Comparison of ENCODE assay signal across 36 cellular contexts in the genomic region with DNA sequence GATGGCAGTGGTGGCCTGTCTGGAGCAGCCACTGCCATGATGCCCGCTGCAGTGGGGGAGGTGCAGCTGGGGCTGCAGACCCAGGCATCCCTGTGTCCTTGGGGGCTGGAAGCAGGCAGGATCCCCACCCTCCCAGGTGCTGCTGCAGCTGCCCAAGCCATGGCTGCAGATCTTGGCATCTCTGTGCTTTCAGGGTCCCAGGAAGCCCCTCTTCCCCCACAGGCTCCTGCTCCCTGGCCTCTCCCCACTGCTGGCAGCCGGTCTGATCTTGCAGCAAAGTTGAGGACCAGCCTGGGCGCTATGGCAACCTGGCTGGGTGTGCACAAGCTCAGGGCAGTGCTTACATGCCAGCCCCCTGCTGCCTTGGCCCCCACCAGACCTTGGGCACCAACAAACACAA.
"Had no signal": no experiment of that assay in that cellular context is flagged by ENCODE, and none has a peak within 500 bp of the region (broad histone marks: within the 10 kb centered on the region; RNA-seq: fewer than 3 reads in every experiment).

No MANE protein-coding gene starts in this region.

- ATAC-seq: activated CD4-positive, alpha-beta T cell treated with anti-CD3 and anti-CD28 coated beads for 36 hours; activated CD8-positive, alpha-beta memory T cell treated with anti-CD3 and anti-CD28 coated beads, Interleukin-2, amount 10 ng/mL, durations not matched to agents 7 days and 5 days; activated CD8-positive, alpha-beta T cell treated with anti-CD3 and anti-CD28 coated beads, Interleukin-2, amount 10 ng/mL, durations not matched to agents 7 days and 5 days; activated naive CD8-positive, alpha-beta T cell treated with anti-CD3 and anti-CD28 coated beads, Interleukin-2, amount 50 U/mL, for 24 hours had no signal

- H3K27ac Mint-ChIP-seq: activated B cell treated with CpG ODN at 0.5 μM for 24 hours; activated CD4-positive, alpha-beta memory T cell treated with anti-CD3 and anti-CD28 coated beads, Interleukin-2, amount 10 ng/mL, durations not matched to agents 7 days and 5 days; activated CD4-positive, alpha-beta T cell treated with anti-CD3 and anti-CD28 coated beads for 36 hours; activated CD4-positive, alpha-beta T cell treated with anti-CD3 and anti-CD28 coated beads, Interleukin-2, amount 10 ng/mL, durations not matched to agents 7 days and 5 days; activated CD8-positive, alpha-beta memory T cell treated with anti-CD3 and anti-CD28 coated beads, Interleukin-2, amount 10 ng/mL, durations not matched to agents 7 days and 5 days; activated CD8-positive, alpha-beta T cell treated with anti-CD3 and anti-CD28 coated beads, Interleukin-2, amount 10 ng/mL, durations not matched to agents 7 days and 5 days; activated naive CD4-positive, alpha-beta T cell treated with anti-CD3 and anti-CD28 coated beads, Interleukin-2, amount 10 ng/mL, durations not matched to agents 7 days and 5 days; activated naive CD4-positive, alpha-beta T cell treated with anti-CD3 and anti-CD28 coated beads, Interleukin-2, amount 50 U/mL, for 24 hours; activated naive CD8-positive, alpha-beta T cell; activated naive CD8-positive, alpha-beta T cell treated with anti-CD3 and anti-CD28 coated beads, Interleukin-2, amount 10 ng/mL, durations not matched to agents 7 days and 5 days; activated naive CD8-positive, alpha-beta T cell treated with anti-CD3 and anti-CD28 coated beads, Interleukin-2, amount 50 U/mL, for 24 hours; activated T-cell treated with anti-CD3 and anti-CD28 coated beads, Interleukin-2, amount 50 U/mL, for 24 hours; activated T-helper 2 cell treated with anti-CD3 and anti-CD28 coated beads, Interferon-gamma antibody, Interleukin-2, Interleukin-4, amounts not matched to agents 10 μg/mL and 5 μg/mL and 100 μg/mL, durations not matched to agents 14 hours and 24 hours and 36 hours; brain; T-helper 2 cell treated with Interferon-gamma antibody and Interleukin-4, amounts not matched to agents 5 μg/mL and 100 μg/mL, for 36 hours had no signal

- H3K9me3 Mint-ChIP-seq: activated B cell treated with CpG ODN at 0.5 μM for 24 hours; activated naive CD4-positive, alpha-beta T cell treated with anti-CD3 and anti-CD28 coated beads, Interleukin-2, amount 10 ng/mL, durations not matched to agents 7 days and 5 days; activated naive CD4-positive, alpha-beta T cell treated with anti-CD3 and anti-CD28 coated beads, Interleukin-2, amount 50 U/mL, for 24 hours; activated naive CD8-positive, alpha-beta T cell treated with anti-CD3 and anti-CD28 coated beads, Interleukin-2, amount 50 U/mL, for 24 hours; central memory CD8-positive, alpha-beta T cell; T-helper 2 cell treated with Interferon-gamma antibody and Interleukin-4, amounts not matched to agents 5 μg/mL and 100 μg/mL, for 36 hours had no signal

- H3K4me1 Mint-ChIP-seq: activated B cell treated with CpG ODN at 0.5 μM for 24 hours; central memory CD8-positive, alpha-beta T cell had no signal

- H3K27me3 ChIP-seq: ascending aorta, cardiac muscle cell had no signal

- H3K9me3 ChIP-seq: ascending aorta had no signal

- DNase-seq: activated B cell treated with CpG ODN at 0.5 μM for 24 hours; activated CD4-positive, alpha-beta memory T cell treated with anti-CD3 and anti-CD28 coated beads, Interleukin-2, amount 10 ng/mL, durations not matched to agents 7 days and 5 days; activated CD4-positive, alpha-beta T cell treated with anti-CD3 and anti-CD28 coated beads for 1 hour; activated CD4-positive, alpha-beta T cell treated with anti-CD3 and anti-CD28 coated beads for 36 hours; activated CD4-positive, alpha-beta T cell treated with anti-CD3 and anti-CD28 coated beads for 48 hours; activated CD4-positive, alpha-beta T cell treated with anti-CD3 and anti-CD28 coated beads, Interleukin-2, amount 10 ng/mL, durations not matched to agents 7 days and 5 days; activated CD4-positive, alpha-beta T cell treated with anti-CD3 and anti-CD28 coated beads, Interleukin-2, amount 50 U/mL, for 48 hours; activated CD8-positive, alpha-beta memory T cell treated with anti-CD3 and anti-CD28 coated beads for 24 hours; activated CD8-positive, alpha-beta memory T cell treated with anti-CD3 and anti-CD28 coated beads, Interleukin-2, amount 10 ng/mL, durations not matched to agents 7 days and 5 days; activated CD8-positive, alpha-beta memory T cell treated with anti-CD3 and anti-CD28 coated beads, Interleukin-2, amount 50 U/mL, for 48 hours; activated CD8-positive, alpha-beta T cell treated with anti-CD3 and anti-CD28 coated beads, Interleukin-2, amount 10 ng/mL, durations not matched to agents 7 days and 5 days; activated effector memory CD4-positive, alpha-beta T cell treated with Interleukin-2 at 50 U/mL for 16 hours; activated gamma-delta T cell; activated naive CD4-positive, alpha-beta T cell treated with anti-CD3 and anti-CD28 coated beads, Interleukin-2, amount 10 ng/mL, durations not matched to agents 7 days and 5 days; activated naive CD4-positive, alpha-beta T cell treated with Interleukin-2 at 50 U/mL for 16 hours; activated naive CD8-positive, alpha-beta T cell treated with anti-CD3 and anti-CD28 coated beads, Interleukin-2, amount 10 ng/mL, durations not matched to agents 7 days and 5 days; activated naive CD8-positive, alpha-beta T cell treated with anti-CD3 and anti-CD28 coated beads, Interleukin-2, amount 50 U/mL, for 24 hours; activated T-cell treated with anti-CD3 and anti-CD28 coated beads, Interleukin-2, amount 50 U/mL, for 24 hours; activated T-cell treated with anti-CD3 and anti-CD28 coated beads, Interleukin-2, amount 50 U/mL, for 48 hours; amygdala; anterior cingulate cortex; caudate nucleus; cerebellar nuclear complex; T-helper 2 cell; T-helper 9 cell had no signal

- H3K36me3 Mint-ChIP-seq: activated naive CD4-positive, alpha-beta T cell treated with anti-CD3 and anti-CD28 coated beads, Interleukin-2, amount 10 ng/mL, durations not matched to agents 7 days and 5 days; activated naive CD4-positive, alpha-beta T cell treated with anti-CD3 and anti-CD28 coated beads, Interleukin-2, amount 50 U/mL, for 24 hours; activated naive CD8-positive, alpha-beta T cell treated with anti-CD3 and anti-CD28 coated beads, Interleukin-2, amount 10 ng/mL, durations not matched to agents 7 days and 5 days; brain had no signal

- H3K4me3 Mint-ChIP-seq: activated B cell treated with CpG ODN at 0.5 μM for 24 hours; activated CD4-positive, alpha-beta memory T cell treated with anti-CD3 and anti-CD28 coated beads, Interleukin-2, amount 10 ng/mL, durations not matched to agents 7 days and 5 days; activated CD4-positive, alpha-beta T cell treated with anti-CD3 and anti-CD28 coated beads for 36 hours; activated CD4-positive, alpha-beta T cell treated with anti-CD3 and anti-CD28 coated beads, Interleukin-2, amount 10 ng/mL, durations not matched to agents 7 days and 5 days; activated CD8-positive, alpha-beta memory T cell treated with anti-CD3 and anti-CD28 coated beads, Interleukin-2, amount 10 ng/mL, durations not matched to agents 7 days and 5 days; activated CD8-positive, alpha-beta T cell treated with anti-CD3 and anti-CD28 coated beads, Interleukin-2, amount 10 ng/mL, durations not matched to agents 7 days and 5 days; activated naive CD4-positive, alpha-beta T cell treated with anti-CD3 and anti-CD28 coated beads, Interleukin-2, amount 10 ng/mL, durations not matched to agents 7 days and 5 days; activated naive CD4-positive, alpha-beta T cell treated with anti-CD3 and anti-CD28 coated beads, Interleukin-2, amount 50 U/mL, for 24 hours; activated naive CD8-positive, alpha-beta T cell; activated naive CD8-positive, alpha-beta T cell treated with anti-CD3 and anti-CD28 coated beads, Interleukin-2, amount 10 ng/mL, durations not matched to agents 7 days and 5 days; activated naive CD8-positive, alpha-beta T cell treated with anti-CD3 and anti-CD28 coated beads, Interleukin-2, amount 50 U/mL, for 24 hours; activated T-cell treated with anti-CD3 and anti-CD28 coated beads, Interleukin-2, amount 50 U/mL, for 24 hours; brain; central memory CD8-positive, alpha-beta T cell; T-helper 2 cell treated with Interferon-gamma antibody and Interleukin-4, amounts not matched to agents 5 μg/mL and 100 μg/mL, for 36 hours had no signal

- H3K4me3 ChIP-seq: ascending aorta, cardiac muscle cell had no signal

- H3K27ac ChIP-seq: ascending aorta, cardiac muscle cell, VCaP had no signal

- H3K36me3 ChIP-seq: ascending aorta, cardiac muscle cell had no signal

- FAIRE-seq: bronchial epithelial cell, TTC549 had no signal

- H3K4me1 ChIP-seq: ascending aorta had no signal

- H3K27me3 Mint-ChIP-seq: activated CD4-positive, alpha-beta memory T cell treated with anti-CD3 and anti-CD28 coated beads, Interleukin-2, amount 10 ng/mL, durations not matched to agents 7 days and 5 days; activated CD4-positive, alpha-beta T cell treated with anti-CD3 and anti-CD28 coated beads, Interleukin-2, amount 10 ng/mL, durations not matched to agents 7 days and 5 days; activated CD8-positive, alpha-beta memory T cell treated with anti-CD3 and anti-CD28 coated beads, Interleukin-2, amount 10 ng/mL, durations not matched to agents 7 days and 5 days; activated naive CD4-positive, alpha-beta T cell treated with anti-CD3 and anti-CD28 coated beads, Interleukin-2, amount 10 ng/mL, durations not matched to agents 7 days and 5 days; activated naive CD4-positive, alpha-beta T cell treated with anti-CD3 and anti-CD28 coated beads, Interleukin-2, amount 50 U/mL, for 24 hours; activated naive CD8-positive, alpha-beta T cell; brain; central memory CD8-positive, alpha-beta T cell had no signal
